ENCODE assay signal across 1 cellular context in genomic region chr6:144156991-144157390, GRCh38.
TF ChIP-seq lines count a peak whose summit lies in the region.

No MANE protein-coding gene starts in this region.

TF ChIP-seq in HEK293, 187 proteins besides CTCF, POLR2A, EP300 and RAD21:
- TF ChIP-seq TRIM28 (IDR thresholded peaks at IDR 0.05; ENCODE audit: borderline replicate concordance, low read length) (no peak), GFI1B (tag by site-specific recombination; IDR thresholded peaks at IDR 0.05) (no peak), ZIC2 (tag by site-specific recombination; IDR thresholded peaks at IDR 0.05) (peak; percentile 43; the same call in 1 of the 2 replicates), AEBP2 (tag by site-specific recombination; IDR thresholded peaks at IDR 0.05; ENCODE audit: borderline replicate concordance) (no peak)
